In the genomic region with DNA sequence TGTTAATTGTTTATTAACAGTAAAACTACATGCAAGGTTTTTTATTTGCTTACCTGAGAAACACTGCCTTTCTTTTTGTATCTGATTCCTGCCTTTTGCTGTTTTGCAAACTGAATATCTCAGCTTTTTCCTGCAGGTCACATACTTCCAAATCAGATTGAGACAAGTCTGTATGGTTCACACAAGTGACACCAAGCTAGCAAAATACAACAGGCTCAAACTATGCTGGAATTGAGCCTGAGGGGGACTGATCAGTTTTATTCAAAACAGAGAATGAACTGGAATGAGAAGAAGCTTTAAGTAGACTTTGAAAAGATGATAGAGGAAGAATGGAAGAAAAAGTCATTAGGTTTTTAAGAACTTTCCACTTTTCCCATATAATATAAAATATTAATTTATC, we compare ENCODE assay signal across 3 cellular contexts.
"Had no signal": no experiment of that assay in that cellular context is flagged by ENCODE, and none has a peak within 500 bp of the region (broad histone marks: within the 10 kb centered on the region; RNA-seq: fewer than 3 reads in every experiment).

No MANE protein-coding gene starts in this region.

- H3K4me3 ChIP-seq: GM12878 had no signal

- ATAC-seq: GM12878 had no signal

- DNase-seq: GDM1, GF-D8 had no signal
